ENCODE assay signal across 8 cellular contexts in genomic region chr12:57840701-57841100, GRCh38. TPM values are rescaled to one million over a fixed set of nuclear protein-coding genes. Genes with fewer than 3 reads are reported as not detected.
DNase-seq lines count a peak whose midpoint lies in the region; ATAC-seq and TF ChIP-seq lines count a peak whose summit lies in the region.

No MANE protein-coding gene starts in this region.

- no peaks in the 10 kb centered on the region for H3K9me3 Mint-ChIP-seq in activated CD8-positive, alpha-beta T cell treated with anti-CD3 and anti-CD28 coated beads for 36 hours
- no peaks in the 10 kb centered on the region for H3K9me3 Mint-ChIP-seq in activated CD8-positive, alpha-beta T cell treated with anti-CD3 and anti-CD28 coated beads, Interleukin-2, amount 10 ng/mL, durations not matched to agents 7 days and 5 days (ENCODE audit: insufficient read depth)

- peak overlapping the region; percentile 48; the same call in 1 of the 2 replicates for H3K27ac ChIP-seq in SK-N-MC
- H3K27ac ChIP-seq in testis, result peak overlapping the region; percentile 9 to 15

- H3K36me3 Mint-ChIP-seq in activated CD8-positive, alpha-beta T cell treated with anti-CD3 and anti-CD28 coated beads for 36 hours (ENCODE audit: low read depth), result peaks cover 4% of the 10 kb centered on the region
- peaks cover 12% of the 10 kb centered on the region for H3K36me3 Mint-ChIP-seq in activated CD8-positive, alpha-beta T cell treated with anti-CD3 and anti-CD28 coated beads, Interleukin-2, amount 10 ng/mL, durations not matched to agents 7 days and 5 days (ENCODE audit: low read depth)

- peaks cover 85% of the 10 kb centered on the region for H3K4me1 Mint-ChIP-seq in activated CD8-positive, alpha-beta T cell treated with anti-CD3 and anti-CD28 coated beads for 36 hours (ENCODE audit: low read depth)
- peaks cover 84% of the 10 kb centered on the region for H3K4me1 Mint-ChIP-seq in activated CD8-positive, alpha-beta T cell treated with anti-CD3 and anti-CD28 coated beads, Interleukin-2, amount 10 ng/mL, durations not matched to agents 7 days and 5 days (ENCODE audit: low read depth)

- no peak overlapping the region for H3K9ac ChIP-seq in SK-N-MC (ENCODE audit: insufficient read length)

- 35 to 39% methylated on average over 3 of the region's 3 CpGs for WGBS in testis, 2 donors

- ATAC-seq in activated CD8-positive, alpha-beta T cell treated with anti-CD3 and anti-CD28 coated beads for 36 hours, result no peak
- no peak for ATAC-seq in activated CD8-positive, alpha-beta T cell treated with anti-CD3 and anti-CD28 coated beads, Interleukin-2, amount 10 ng/mL, durations not matched to agents 7 days and 5 days
- ATAC-seq in HG02798 (IDR thresholded peaks at IDR 0.05; ENCODE audit: poor library complexity, unreplicated experiment), result no peak

- POLR2A ChIA-PET in activated CD8-positive, alpha-beta T cell treated with anti-CD3 and anti-CD28 coated beads for 36 hours (lab: Charles Lee), result interaction anchor here (0.9 kb wide), 1 partner anchor 9 kb away, joined by 3 read pairs; no protein-coding TSS in a partner anchor
- POLR2A ChIA-PET in activated CD8-positive, alpha-beta T cell treated with anti-CD3 and anti-CD28 coated beads, Interleukin-2, amount 10 ng/mL, durations not matched to agents 7 days and 5 days (lab: Charles Lee), result no interaction called here

- TF ChIP-seq POLR2A in testis (IDR thresholded peaks at IDR 0.05), result no peak

- peak overlapping the region; percentile 85 for H3K27ac Mint-ChIP-seq in activated CD8-positive, alpha-beta T cell treated with anti-CD3 and anti-CD28 coated beads for 36 hours
- no peak overlapping the region for H3K27ac Mint-ChIP-seq in activated CD8-positive, alpha-beta T cell treated with anti-CD3 and anti-CD28 coated beads, Interleukin-2, amount 10 ng/mL, durations not matched to agents 7 days and 5 days

- no peak for DNase-seq in activated CD8-positive, alpha-beta T cell treated with anti-CD3 and anti-CD28 coated beads for 36 hours
- DNase-seq in activated CD8-positive, alpha-beta T cell treated with anti-CD3 and anti-CD28 coated beads, Interleukin-2, amount 10 ng/mL, durations not matched to agents 7 days and 5 days, result no peak
- DNase-seq in SK-N-MC (ENCODE audit: low read depth, low spot score) (no peak), fibroblast of peridontal ligament (ENCODE audit: extremely low read depth) (peak; percentile 40), testis (peak; percentile 52), ecto neural progenitor cell (ENCODE audit: low spot score) (no peak)
- no peak for DNase-seq in stimulated activated CD4-positive, alpha-beta T cell treated with anti-CD3 and anti-CD28 coated beads, Interleukin-4, amount 100 ng/mL, for 4 hours

- H3K36me3 ChIP-seq in SK-N-MC (ENCODE audit: insufficient read depth, low read length) (no peaks in the 10 kb centered on the region), testis (ENCODE audit: low read depth, missing control alignments) (no peaks in the 10 kb centered on the region)

- CTCF ChIA-PET in activated CD8-positive, alpha-beta T cell treated with anti-CD3 and anti-CD28 coated beads for 36 hours (lab: Charles Lee), result interaction anchor here (1.8 to 4.4 kb wide), 2 partner anchors 57 to 64 kb away, joined by 8 to 17 read pairs; partner anchors contain the start of gene TSFM
- CTCF ChIA-PET in activated CD8-positive, alpha-beta T cell treated with anti-CD3 and anti-CD28 coated beads, Interleukin-2, amount 10 ng/mL, durations not matched to agents 7 days and 5 days (lab: Charles Lee), result interaction anchor here (0.9 to 8.9 kb wide), 3 partner anchors 58 to 101 kb away, joined by 3 to 91 read pairs (median 3); partner anchors contain the start of genes ATP23 and TSFM

- peaks cover 86% of the 10 kb centered on the region for H3K4me1 ChIP-seq in testis

- H3K9me3 ChIP-seq in SK-N-MC (ENCODE audit: low read depth, low read length), result no peaks in the 10 kb centered on the region
- no peaks in the 10 kb centered on the region for H3K9me3 ChIP-seq in testis

- no peaks in the 10 kb centered on the region for H3K27me3 Mint-ChIP-seq in activated CD8-positive, alpha-beta T cell treated with anti-CD3 and anti-CD28 coated beads for 36 hours
- H3K27me3 Mint-ChIP-seq in activated CD8-positive, alpha-beta T cell treated with anti-CD3 and anti-CD28 coated beads, Interleukin-2, amount 10 ng/mL, durations not matched to agents 7 days and 5 days (ENCODE audit: low read depth), result no peaks in the 10 kb centered on the region

- intact Hi-C loops in activated CD8-positive, alpha-beta T cell treated with anti-CD3 and anti-CD28 coated beads for 36 hours (cut with micrococcal nuclease), result no loop called here
- intact Hi-C loops in testis (cut with DNase I; ENCODE audit: low total_unique reads), result no loop called here

- no peaks in the 10 kb centered on the region for H3K27me3 ChIP-seq in testis

- no peak overlapping the region for H3K4me3 Mint-ChIP-seq in activated CD8-positive, alpha-beta T cell treated with anti-CD3 and anti-CD28 coated beads for 36 hours
- H3K4me3 Mint-ChIP-seq in activated CD8-positive, alpha-beta T cell treated with anti-CD3 and anti-CD28 coated beads, Interleukin-2, amount 10 ng/mL, durations not matched to agents 7 days and 5 days, result no peak overlapping the region

- H3K4me3 ChIP-seq in SK-N-MC, result no peak overlapping the region
- no peak overlapping the region for H3K4me3 ChIP-seq in testis

- no peak for TF ChIP-seq CTCF in activated CD8-positive, alpha-beta T cell treated with anti-CD3 and anti-CD28 coated beads for 36 hours (IDR thresholded peaks at IDR 0.05)
- TF ChIP-seq CTCF in testis (IDR thresholded peaks at IDR 0.05), result no peak

RNA-seq across cellular contexts. Expression of gene CTDSP2, which starts 5.8 kb away (rescaled TPM):
- total RNA-seq in activated CD8-positive, alpha-beta T cell treated with anti-CD3 and anti-CD28 coated beads for 36 hours, result 10 to 100 TPM; 67.1 to 67.2 TPM
- 100 to 1,000 TPM; 100 to 114 TPM for total RNA-seq in activated CD8-positive, alpha-beta T cell treated with anti-CD3 and anti-CD28 coated beads, Interleukin-2, amount 10 ng/mL, durations not matched to agents 7 days and 5 days
- 100 to 1,000 TPM; 103 to 140 TPM for total RNA-seq in testis
- polyA plus RNA-seq in testis (ENCODE audit: insufficient read depth, low read depth, low replicate concordance), result 123 TPM

RNA-seq across cellular contexts. Expression of gene AVIL, which starts 22.2 kb away (rescaled TPM):
- under 1 TPM; 0.34 to 0.49 TPM for total RNA-seq in activated CD8-positive, alpha-beta T cell treated with anti-CD3 and anti-CD28 coated beads for 36 hours
- 1 to 10 TPM; 2.3 to 2.5 TPM for total RNA-seq in activated CD8-positive, alpha-beta T cell treated with anti-CD3 and anti-CD28 coated beads, Interleukin-2, amount 10 ng/mL, durations not matched to agents 7 days and 5 days
- 1 to 10 TPM; 3.1 to 4.4 TPM for total RNA-seq in testis
- polyA plus RNA-seq in testis (ENCODE audit: insufficient read depth, low read depth, low replicate concordance), result 6.0 TPM

RNA-seq across cellular contexts. Expression of gene TSFM, which starts 58.1 kb away (rescaled TPM):
- 10 to 100 TPM; 46.3 to 47.3 TPM for total RNA-seq in activated CD8-positive, alpha-beta T cell treated with anti-CD3 and anti-CD28 coated beads for 36 hours
- 10 to 100 TPM; 35.0 to 35.8 TPM for total RNA-seq in activated CD8-positive, alpha-beta T cell treated with anti-CD3 and anti-CD28 coated beads, Interleukin-2, amount 10 ng/mL, durations not matched to agents 7 days and 5 days
- total RNA-seq in testis, result 10 to 100 TPM; 26.9 to 30.0 TPM
- polyA plus RNA-seq in testis (ENCODE audit: insufficient read depth, low read depth, low replicate concordance), result 51.2 TPM

Comparison
In these comparisons a context has a peak if more than half of its experiments do, and no peak if none do; other contexts are left out.
1. DNase-seq: peak in fibroblast of peridontal ligament (single experiment) and testis (single experiment); none in activated CD8-positive, alpha-beta T cell treated with anti-CD3 and anti-CD28 coated beads for 36 hours (single experiment), activated CD8-positive, alpha-beta T cell treated with anti-CD3 and anti-CD28 coated beads, Interleukin-2, amount 10 ng/mL, durations not matched to agents 7 days and 5 days (single experiment), SK-N-MC (single experiment), stimulated activated CD4-positive, alpha-beta T cell treated with anti-CD3 and anti-CD28 coated beads, Interleukin-4, amount 100 ng/mL, for 4 hours (0 of 2) and ecto neural progenitor cell (single experiment).